In genomic region chr6:106729848-106730247, GRCh38 we compare ENCODE assay signal across 13 cellular contexts.
"Had no signal": no experiment of that assay in that cellular context is flagged by ENCODE, and none has a peak within 500 bp of the region (broad histone marks: within the 10 kb centered on the region; RNA-seq: fewer than 3 reads in every experiment).

No MANE protein-coding gene starts in this region.

- H3K27ac ChIP-seq: brain microvascular endothelial cell, neural progenitor cell, ovary, uterus had no signal

- H3K9me3 ChIP-seq: ovary, uterus had no signal

- H3K36me3 ChIP-seq: brain microvascular endothelial cell, neural progenitor cell, ovary, uterus had no signal

- DNase-seq: activated CD4-positive, alpha-beta T cell treated with anti-CD3 and anti-CD28 coated beads, Interleukin-2, amount 50 U/mL, for 4 hours; activated CD4-positive, CD25-positive, alpha-beta regulatory T cell treated with anti-CD3 and anti-CD28 coated beads, Interleukin-2, amount 50 U/mL, for 72 hours; activated T-cell treated with anti-CD3 and anti-CD28 coated beads, Interleukin-2, amount 50 U/mL, for 1 hour; brain microvascular endothelial cell; glutamatergic neuron; immature natural killer cell; left cardiac atrium; ovary; stimulated activated CD4-positive, alpha-beta T cell treated with anti-CD3 and anti-CD28 coated beads, Interleukin-15, amount 100 ng/mL, for 24 hours; stimulated activated CD4-positive, alpha-beta T cell treated with anti-CD3 and anti-CD28 coated beads, Interleukin-4, amount 100 ng/mL, for 24 hours; uterus had no signal

- H3K4me3 ChIP-seq: neural progenitor cell, ovary, uterus had no signal

- H3K9ac ChIP-seq: neural progenitor cell had no signal

- H3K4me1 ChIP-seq: neural progenitor cell, uterus had no signal

- ATAC-seq: esophagus mucosa, left cardiac atrium had no signal

- H3K27me3 ChIP-seq: brain microvascular endothelial cell, neural progenitor cell, ovary, uterus had no signal
